22 cellular contexts compared by ENCODE assay signal in genomic region chr9:78676623-78677022, GRCh38.
DNase-seq lines count a peak whose midpoint lies in the region; ATAC-seq and TF ChIP-seq lines count a peak whose summit lies in the region.
"Had no signal": no experiment of that assay in that cellular context is flagged by ENCODE, and none has a peak within 500 bp of the region (broad histone marks: within the 10 kb centered on the region; RNA-seq: fewer than 3 reads in every experiment).

No MANE protein-coding gene starts in this region.

- H3K4me1 ChIP-seq in GM23248 (ENCODE audit: insufficient read depth) (peaks cover 30% of the 10 kb centered on the region), MM.1S (ENCODE audit: low read length) (no peaks in the 10 kb centered on the region)
- H3K4me1 ChIP-seq: spleen, upper lobe of left lung had no signal

- H3K4me3 Mint-ChIP-seq in mesothelial cell of epicardium (no peak overlapping the region), Calu3 (ENCODE audit: low read depth, unreplicated experiment) (no peak overlapping the region)
- H3K4me3 Mint-ChIP-seq: activated naive CD4-positive, alpha-beta T cell treated with anti-CD3 and anti-CD28 coated beads, Interleukin-2, amount 50 U/mL, for 24 hours; CD4-positive, CD25-positive, alpha-beta regulatory T cell; IgD-negative memory B cell; immature natural killer cell had no signal

- H3K27me3 ChIP-seq in GM23248 (replicated peaks; ENCODE audit: insufficient read depth) (no peaks in the 10 kb centered on the region), MM.1S (replicated peaks; ENCODE audit: insufficient read depth, low read length) (no peaks in the 10 kb centered on the region)
- H3K27me3 ChIP-seq: brain microvascular endothelial cell, spleen, upper lobe of left lung had no signal

- ATAC-seq in GM21528 (IDR thresholded peaks at IDR 0.05; ENCODE audit: low FRiP score, unreplicated experiment): no peak
- ATAC-seq: Right ventricle myocardium inferior had no signal

- H4K20me1 ChIP-seq in GM23248 (ENCODE audit: insufficient read depth) (no peaks in the 10 kb centered on the region), MM.1S (ENCODE audit: insufficient read depth, low read length) (no peaks in the 10 kb centered on the region)

- H3K27ac Mint-ChIP-seq in mesothelial cell of epicardium (no peak overlapping the region), Calu3 (ENCODE audit: unreplicated experiment) (no peak overlapping the region)
- H3K27ac Mint-ChIP-seq: activated naive CD4-positive, alpha-beta T cell treated with anti-CD3 and anti-CD28 coated beads, Interleukin-2, amount 50 U/mL, for 24 hours; CD4-positive, CD25-positive, alpha-beta regulatory T cell; IgD-negative memory B cell; immature natural killer cell had no signal

- H3K36me3 ChIP-seq in GM23248 (ENCODE audit: low read depth) (no peaks in the 10 kb centered on the region), MM.1S (replicated peaks; ENCODE audit: insufficient read depth, low read length) (no peaks in the 10 kb centered on the region)
- H3K36me3 ChIP-seq: brain microvascular endothelial cell, neutrophil, spleen, upper lobe of left lung had no signal

- CTCF ChIA-PET in Calu3 (lab: Charles Lee): no interaction called here

- H3K4me3 ChIP-seq in GM23248 (peak overlapping the region; percentile 31), astrocyte of the cerebellum (ENCODE audit: low read depth, low read length) (no peak overlapping the region), MM.1S (ENCODE audit: low read length) (no peak overlapping the region)
- H3K4me3 ChIP-seq: spleen, upper lobe of left lung had no signal

- peak overlapping the region; percentile 29 for H3K9ac ChIP-seq in GM23248
- H3K9ac ChIP-seq in MM.1S (ENCODE audit: low read length): no peak overlapping the region

- H3K27me3 Mint-ChIP-seq in mesothelial cell of epicardium (ENCODE audit: low read depth): peaks cover 12% of the 10 kb centered on the region
- H3K27me3 Mint-ChIP-seq in Calu3 (ENCODE audit: unreplicated experiment): no peaks in the 10 kb centered on the region
- H3K27me3 Mint-ChIP-seq: IgD-negative memory B cell had no signal

- H3K4me2 ChIP-seq in GM23248 (ENCODE audit: unreplicated experiment) (peak overlapping the region; percentile 61), MM.1S (ENCODE audit: low read depth, low read length) (no peak overlapping the region)

- H3F3A ChIP-seq in GM23248 (ENCODE audit: insufficient read depth) (peaks cover 19% of the 10 kb centered on the region), MM.1S (ENCODE audit: insufficient read depth, low read length) (no peaks in the 10 kb centered on the region)

- H3K4me1 Mint-ChIP-seq in mesothelial cell of epicardium (peaks cover 8% of the 10 kb centered on the region), Calu3 (ENCODE audit: low read depth, unreplicated experiment) (no peaks in the 10 kb centered on the region)
- H3K4me1 Mint-ChIP-seq: activated naive CD4-positive, alpha-beta T cell treated with anti-CD3 and anti-CD28 coated beads, Interleukin-2, amount 50 U/mL, for 24 hours; CD4-positive, CD25-positive, alpha-beta regulatory T cell; immature natural killer cell had no signal

- in situ Hi-C loops in ACHN (cut with HindIII; ENCODE audit: low pct_ligation_motif_present, low pct_unique_long_range_greater_than_20kb, low sequenced_read_pairs): no loop called here
- in situ Hi-C loops in GM23248 (cut with MboI): no loop called here
- in situ Hi-C loops in astrocyte of the cerebellum (cut with HindIII; ENCODE audit: low sequenced_read_pairs): no loop called here

- H3K9me3 ChIP-seq in GM23248 (ENCODE audit: low read depth) (no peaks in the 10 kb centered on the region), MM.1S (replicated peaks; ENCODE audit: insufficient read depth, low read length) (no peaks in the 10 kb centered on the region)
- H3K9me3 ChIP-seq: neutrophil, spleen, upper lobe of left lung had no signal

- no peaks in the 10 kb centered on the region for H3K9me3 Mint-ChIP-seq in mesothelial cell of epicardium
- no peaks in the 10 kb centered on the region for H3K9me3 Mint-ChIP-seq in Calu3 (ENCODE audit: low read depth, unreplicated experiment)
- H3K9me3 Mint-ChIP-seq: activated naive CD4-positive, alpha-beta T cell treated with anti-CD3 and anti-CD28 coated beads, Interleukin-2, amount 50 U/mL, for 24 hours; IgD-negative memory B cell had no signal

- H3K9me2 ChIP-seq in GM23248 (ENCODE audit: insufficient read depth) (no peaks in the 10 kb centered on the region), MM.1S (replicated peaks; ENCODE audit: insufficient read depth, low read length) (no peaks in the 10 kb centered on the region)

- H3K79me2 ChIP-seq in GM23248 (ENCODE audit: insufficient read depth): no peaks in the 10 kb centered on the region
- no peaks in the 10 kb centered on the region for H3K79me2 ChIP-seq in MM.1S (ENCODE audit: low read length)

- H2AFZ ChIP-seq in GM23248 (no peak overlapping the region), MM.1S (ENCODE audit: low read length) (no peak overlapping the region)

- intact Hi-C loops in Calu3 (cut with micrococcal nuclease; ENCODE audit: unreplicated experiment): no loop called here

- no peaks in the 10 kb centered on the region for H3K36me3 Mint-ChIP-seq in mesothelial cell of epicardium
- H3K36me3 Mint-ChIP-seq in Calu3 (ENCODE audit: insufficient read depth, unreplicated experiment): no peaks in the 10 kb centered on the region
- H3K36me3 Mint-ChIP-seq: activated naive CD4-positive, alpha-beta T cell treated with anti-CD3 and anti-CD28 coated beads, Interleukin-2, amount 50 U/mL, for 24 hours; CD4-positive, CD25-positive, alpha-beta regulatory T cell; IgD-negative memory B cell; immature natural killer cell had no signal

- H3K27ac ChIP-seq in GM23248 (peak overlapping the region; percentile 76), MM.1S (ENCODE audit: low read length) (no peak overlapping the region)
- H3K27ac ChIP-seq: brain microvascular endothelial cell, neutrophil, spleen, upper lobe of left lung had no signal

- no TSS peak for BruUV-seq in Calu3 (replicated peaks; lab: Mats Ljungman, UMichigan)

- TF ChIP-seq CTCF in astrocyte of the cerebellum (IDR thresholded peaks at IDR 0.05; ENCODE audit: low read depth, low read length, missing control alignments) (no peak), MM.1S (IDR thresholded peaks at IDR 0.05; ENCODE audit: low read length) (no peak), mesothelial cell of epicardium (IDR thresholded peaks at IDR 0.05; ENCODE audit: unreplicated experiment) (no peak), Calu3 (IDR thresholded peaks at IDR 0.05; ENCODE audit: unreplicated experiment) (no peak)

- peak; percentile 9 for DNase-seq in ACHN
- DNase-seq in GM23248: peak; percentile 72
- peak; percentile 44 for DNase-seq in astrocyte of the cerebellum (ENCODE audit: low read depth)
- DNase-seq in kidney tubule cell (ENCODE audit: low spot score): peak; percentile 60
- DNase-seq in MM.1S: no peak
- no peak for DNase-seq in mesothelial cell of epicardium (ENCODE audit: low spot score in 2 of 2, unreplicated experiment in 2 of 2)
- no peak for DNase-seq in Calu3
- DNase-seq: 8988T; brain microvascular endothelial cell; CD4-positive, CD25-positive, alpha-beta regulatory T cell; cortex of kidney; DMS153; immature natural killer cell; NCI-H69; spleen; stimulated activated CD4-positive, alpha-beta T cell treated with anti-CD3 and anti-CD28 coated beads, Interleukin-4, amount 100 ng/mL, for 24 hours; upper lobe of left lung had no signal

Comparison
In these comparisons a context has a peak if more than half of its experiments do, and no peak if none do; other contexts are left out.
1. DNase-seq: peak in ACHN (single experiment), GM23248 (single experiment), astrocyte of the cerebellum (single experiment) and kidney tubule cell (single experiment); none in MM.1S (single experiment), mesothelial cell of epicardium (0 of 2) and Calu3 (single experiment).